23 cellular contexts compared by ENCODE assay signal in the genomic region with DNA sequence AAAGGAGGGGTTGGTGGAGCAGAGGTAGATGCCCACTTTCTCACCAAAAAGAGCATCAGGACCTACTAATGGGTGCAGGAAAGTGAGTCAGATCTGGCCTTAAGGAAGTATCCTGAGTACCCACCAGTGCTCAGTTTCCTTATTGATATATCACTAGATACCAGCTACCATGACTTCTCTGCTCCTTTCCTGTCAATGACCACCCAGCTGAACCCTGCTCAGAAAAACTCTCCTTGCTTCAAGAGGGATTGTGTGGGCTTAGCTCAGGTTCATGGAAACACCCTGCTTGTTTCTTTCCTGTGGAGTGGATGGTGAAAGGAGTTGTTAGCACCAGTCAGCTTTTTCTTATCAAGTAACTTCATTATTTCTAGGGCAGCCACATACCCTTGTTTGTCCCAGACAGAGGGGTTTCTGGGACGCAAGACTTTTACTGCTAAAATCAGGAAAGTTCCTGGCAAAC. TPM values are rescaled to one million over a fixed set of nuclear protein-coding genes. Genes with fewer than 3 reads are reported as not detected.
A peak's percentile ranks its signal among the peaks of the same experiment; 100 is the strongest.
DNase-seq lines count a peak whose midpoint lies in the region; ATAC-seq, FAIRE-seq and TF ChIP-seq lines count a peak whose summit lies in the region.
"Had no signal": no experiment of that assay in that cellular context is flagged by ENCODE, and none has a peak within 500 bp of the region (broad histone marks: within the 10 kb centered on the region; RNA-seq: fewer than 3 reads in every experiment).

No MANE protein-coding gene starts in this region.

- CTCF ChIA-PET in activated naive CD4-positive, alpha-beta T cell treated with anti-CD3 and anti-CD28 coated beads, Interleukin-2, amount 10 ng/mL, durations not matched to agents 7 days and 5 days (lab: Charles Lee) = interaction anchor here (0.9 kb wide), 1 partner anchor 15 kb away, joined by 4 read pairs; no protein-coding TSS in a partner anchor

- no peak overlapping the region for H3K9ac ChIP-seq in keratinocyte (ENCODE audit: control insufficient read depth, extremely low read depth, insufficient read depth, low read length)

- no peaks in the 10 kb centered on the region for H4K20me1 ChIP-seq in keratinocyte (ENCODE audit: control insufficient read depth, extremely low read depth, insufficient read depth, low read length)

- H3K4me3 Mint-ChIP-seq in activated naive CD4-positive, alpha-beta T cell treated with anti-CD3 and anti-CD28 coated beads, Interleukin-2, amount 10 ng/mL, durations not matched to agents 7 days and 5 days = no peak overlapping the region
- no peak overlapping the region for H3K4me3 Mint-ChIP-seq in stimulated activated memory B cell treated with anti-CD40 and anti-IgM and Interleukin-4, amounts not matched to agents 10 μg/mL and 1 μg/mL and 100 μg/mL, for 72 hours
- H3K4me3 Mint-ChIP-seq: HFFc6 had no signal

- 83% methylated on average over 1 of the region's 1 CpG for WGBS in right cardiac atrium

- H3K27ac Mint-ChIP-seq in activated naive CD4-positive, alpha-beta T cell treated with anti-CD3 and anti-CD28 coated beads, Interleukin-2, amount 10 ng/mL, durations not matched to agents 7 days and 5 days = peak overlapping the region; percentile 88
- H3K27ac Mint-ChIP-seq in stimulated activated memory B cell treated with anti-CD40 and anti-IgM and Interleukin-4, amounts not matched to agents 10 μg/mL and 1 μg/mL and 100 μg/mL, for 72 hours = peak overlapping the region; percentile 77
- H3K27ac Mint-ChIP-seq: HFFc6 had no signal

- H3K4me1 Mint-ChIP-seq in activated naive CD4-positive, alpha-beta T cell treated with anti-CD3 and anti-CD28 coated beads, Interleukin-2, amount 10 ng/mL, durations not matched to agents 7 days and 5 days = peaks cover 62% of the 10 kb centered on the region
- peaks cover 28% of the 10 kb centered on the region for H3K4me1 Mint-ChIP-seq in stimulated activated memory B cell treated with anti-CD40 and anti-IgM and Interleukin-4, amounts not matched to agents 10 μg/mL and 1 μg/mL and 100 μg/mL, for 72 hours

- no peaks in the 10 kb centered on the region for H3K36me3 ChIP-seq in keratinocyte (ENCODE audit: control insufficient read depth in 2 of 2, extremely low read depth in 1 of 2, insufficient read depth in 2 of 2, low read length in 2 of 2)
- H3K36me3 ChIP-seq: adrenal gland, brain microvascular endothelial cell, heart right ventricle, left lung, sigmoid colon, uterus had no signal

- in situ Hi-C loops in GM13976 (cut with MboI; ENCODE audit: low sequenced_read_pairs, unreplicated experiment) = no loop called here

- dilution Hi-C loops in keratinocyte (cut with MboI; ENCODE audit: extremely low pct_ligation_motif_present, low sequenced_read_pairs) = no loop called here

- H3K27me3 ChIP-seq in keratinocyte (ENCODE audit: control insufficient read depth, extremely low read depth, insufficient read depth, low read length) (no peaks in the 10 kb centered on the region), right cardiac atrium (ENCODE audit: control insufficient read depth, insufficient read depth) (no peaks in the 10 kb centered on the region)
- H3K27me3 ChIP-seq: adrenal gland, brain microvascular endothelial cell, heart right ventricle, left lung, sigmoid colon, uterus had no signal

- no peak overlapping the region for H3K4me3 ChIP-seq in keratinocyte (ENCODE audit: control insufficient read depth in 2 of 3, extremely low read depth in 1 of 3, insufficient read depth in 2 of 3, low read depth in 1 of 3, low read length in 3 of 3)
- H3K4me3 ChIP-seq in right cardiac atrium (ENCODE audit: low read length) = no peak overlapping the region
- H3K4me3 ChIP-seq: adrenal gland, heart right ventricle, left lung, sigmoid colon, uterus had no signal

- intact Hi-C loops in right cardiac atrium (cut with DNase I) = no loop called here

- DNase-seq in activated naive CD4-positive, alpha-beta T cell treated with anti-CD3 and anti-CD28 coated beads, Interleukin-2, amount 10 ng/mL, durations not matched to agents 7 days and 5 days = no peak
- no peak for DNase-seq in activated naive CD4-positive, alpha-beta T cell (lab: John Stamatoyannopoulos, UW)
- DNase-seq in HT-29 (ENCODE audit: low spot score) = peak; percentile 14
- DNase-seq in keratinocyte (ENCODE audit: low read depth, low spot score) = no peak
- no peak for DNase-seq in stimulated activated CD4-positive, alpha-beta T cell treated with anti-CD3 and anti-CD28 coated beads, Interleukin-12 subunit alpha, Interleukin-12 subunit beta, amount 100 ng/mL, for 4 hours
- DNase-seq in GM13976 (ENCODE audit: low spot score) = no peak
- DNase-seq in right cardiac atrium = no peak
- DNase-seq: ACHN; adrenal gland; brain microvascular endothelial cell; C1 segment of cervical spinal cord; effector CD4-positive, alpha-beta T cell; heart right ventricle; HFFc6; left lung; NCI-H1105 treated with DMSO at 0.1 percent for 48 hours; NCI-H2029; RPMI8226; sigmoid colon; substantia nigra; uterus had no signal

- ATAC-seq in stimulated activated memory B cell treated with anti-CD40 and anti-IgM and Interleukin-4, amounts not matched to agents 10 μg/mL and 1 μg/mL and 100 μg/mL, for 72 hours = no peak
- ATAC-seq in right cardiac atrium = no peak

- no peak overlapping the region for H2AFZ ChIP-seq in keratinocyte (ENCODE audit: control insufficient read depth, low read length)

- peak overlapping the region; percentile 68 for H3K4me2 ChIP-seq in keratinocyte (ENCODE audit: control insufficient read depth, extremely low read depth, insufficient read depth, low read depth, low read length)

- H3K27me3 Mint-ChIP-seq in activated naive CD4-positive, alpha-beta T cell treated with anti-CD3 and anti-CD28 coated beads, Interleukin-2, amount 10 ng/mL, durations not matched to agents 7 days and 5 days = no peaks in the 10 kb centered on the region
- H3K27me3 Mint-ChIP-seq in stimulated activated memory B cell treated with anti-CD40 and anti-IgM and Interleukin-4, amounts not matched to agents 10 μg/mL and 1 μg/mL and 100 μg/mL, for 72 hours = no peaks in the 10 kb centered on the region
- H3K27me3 Mint-ChIP-seq: progenitor cell of endocrine pancreas had no signal

- no peaks in the 10 kb centered on the region for H3K9me3 ChIP-seq in keratinocyte (ENCODE audit: control insufficient read depth, low read depth, low read length)
- no peaks in the 10 kb centered on the region for H3K9me3 ChIP-seq in right cardiac atrium (ENCODE audit: control insufficient read depth, low read length)
- H3K9me3 ChIP-seq: adrenal gland, heart right ventricle, left lung, sigmoid colon, uterus had no signal

- FAIRE-seq in keratinocyte (lab: Jason Lieb, UNC) = peak; percentile 17

- H3K9me3 Mint-ChIP-seq in activated naive CD4-positive, alpha-beta T cell treated with anti-CD3 and anti-CD28 coated beads, Interleukin-2, amount 10 ng/mL, durations not matched to agents 7 days and 5 days = peaks cover 15% of the 10 kb centered on the region
- peaks cover 6% of the 10 kb centered on the region for H3K9me3 Mint-ChIP-seq in stimulated activated memory B cell treated with anti-CD40 and anti-IgM and Interleukin-4, amounts not matched to agents 10 μg/mL and 1 μg/mL and 100 μg/mL, for 72 hours
- H3K9me3 Mint-ChIP-seq: HFFc6 had no signal

- H3K36me3 Mint-ChIP-seq in activated naive CD4-positive, alpha-beta T cell treated with anti-CD3 and anti-CD28 coated beads, Interleukin-2, amount 10 ng/mL, durations not matched to agents 7 days and 5 days = peaks cover 16% of the 10 kb centered on the region
- no peaks in the 10 kb centered on the region for H3K36me3 Mint-ChIP-seq in stimulated activated memory B cell treated with anti-CD40 and anti-IgM and Interleukin-4, amounts not matched to agents 10 μg/mL and 1 μg/mL and 100 μg/mL, for 72 hours

- H3K79me2 ChIP-seq in keratinocyte (ENCODE audit: control insufficient read depth, insufficient read depth, low read length) = no peaks in the 10 kb centered on the region

- no peaks in the 10 kb centered on the region for H3K9me1 ChIP-seq in keratinocyte (ENCODE audit: control insufficient read depth, extremely low read depth, insufficient read depth, low read length)

- H3K4me1 ChIP-seq in keratinocyte (ENCODE audit: control insufficient read depth, extremely low read depth, insufficient read depth, low read length) (peaks cover 17% of the 10 kb centered on the region), right cardiac atrium (ENCODE audit: control insufficient read depth, insufficient read depth, low read length) (no peaks in the 10 kb centered on the region)
- H3K4me1 ChIP-seq: uterus had no signal

- no peak for TF ChIP-seq CTCF in keratinocyte (optimal IDR thresholded peaks at IDR 0.05 in 1 of 3, IDR thresholded peaks at IDR 0.05 in 1 of 3, conservative IDR thresholded peaks at IDR 0.05 in 1 of 3; ENCODE audit: extremely low read depth in 1 of 3, insufficient read depth in 2 of 3, low read length in 3 of 3)
- TF ChIP-seq CTCF in GM13976 (IDR thresholded peaks at IDR 0.05; ENCODE audit: borderline replicate concordance, control extremely low read depth, extremely low read depth, insufficient read depth, missing control alignments) = no peak

- H3K27ac ChIP-seq in keratinocyte (ENCODE audit: control insufficient read depth, insufficient read depth, low read length) (no peak overlapping the region), right cardiac atrium (ENCODE audit: low read length) (no peak overlapping the region)
- H3K27ac ChIP-seq: adrenal gland, brain microvascular endothelial cell, left lung, sigmoid colon, uterus had no signal

RNA-seq across cellular contexts. Expression of a gene that starts 54.6 kb away (rescaled TPM):
- 55.1 and 67.1 TPM in 2 replicates for total RNA-seq in HT-29 (2014; rRNA removed; shearing (Covaris generic))
- polyA plus RNA-seq in keratinocyte = 22.1 to 22.7 TPM (median 22.1 TPM) in 3 replicates
- 8.7 TPM for polyA plus RNA-seq in keratinocyte (2011; ENCODE audit: low read depth)
- 11.9 and 14.9 TPM in 2 replicates for polyA plus RNA-seq in keratinocyte (2011; cell fraction: cytosol; rRNA removed)
- polyA plus RNA-seq in keratinocyte (2011; cell fraction: nucleus; rRNA removed) = 24.2 and 25.2 TPM in 2 replicates
- 8.5 and 18.2 TPM in 2 replicates for polyA plus RNA-seq in keratinocyte (2012; ENCODE audit: low replicate concordance)
- polyA minus RNA-seq in keratinocyte = 37.4 to 53.0 TPM (median 43.3 TPM) in 3 replicates
- 15.2 TPM for polyA minus RNA-seq in keratinocyte (2011; cell fraction: cytosol; rRNA and poly(A)+ RNA removed)
- 19.2 and 30.8 TPM in 2 replicates for polyA minus RNA-seq in keratinocyte (2011; cell fraction: nucleus; rRNA and poly(A)+ RNA removed)
- 10 to 100 TPM; 57.1 to 93.7 (median 75.7) TPM for total RNA-seq in right cardiac atrium
- 15.1 TPM for polyA plus RNA-seq in right cardiac atrium
